Comparison of ENCODE assay signal across 20 cellular contexts in the genomic region with DNA sequence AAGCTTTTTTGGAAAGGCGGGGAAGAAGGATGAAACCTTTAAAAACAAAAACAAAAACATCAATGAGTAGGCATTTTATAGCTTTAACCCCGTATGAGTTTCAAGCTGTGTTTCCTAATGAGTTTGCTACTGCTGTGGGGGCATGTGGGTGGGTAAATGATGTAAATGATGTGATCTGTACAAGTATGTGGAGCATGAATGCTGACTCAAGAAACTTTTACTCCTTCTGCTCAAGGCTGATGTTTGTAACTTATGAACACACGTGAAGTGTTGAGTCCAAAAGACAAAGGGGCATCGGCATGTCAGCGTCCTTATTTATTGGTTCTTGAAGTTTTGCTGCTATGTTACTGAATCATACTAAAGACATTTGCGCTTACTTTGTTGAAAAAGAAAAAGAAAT.
DNase-seq lines count a peak whose midpoint lies in the region; ATAC-seq and TF ChIP-seq lines count a peak whose summit lies in the region.
"Had no signal": no experiment of that assay in that cellular context is flagged by ENCODE, and none has a peak within 500 bp of the region (broad histone marks: within the 10 kb centered on the region; RNA-seq: fewer than 3 reads in every experiment).

No MANE protein-coding gene starts in this region.

- H3K9me3 Mint-ChIP-seq in activated T-helper 17 cell treated with anti-CD3 and anti-CD28 coated beads, Interleukin-2, amount 50 U/mL, for 72 hours = no peaks in the 10 kb centered on the region
- no peaks in the 10 kb centered on the region for H3K9me3 Mint-ChIP-seq in WTC11
- peaks cover 0 to 2% of the 10 kb centered on the region in 2 donors for H3K9me3 Mint-ChIP-seq in activated T-cell treated with anti-CD3 and anti-CD28 coated beads, Interleukin-2, amount 50 U/mL, for 72 hours

- no peaks in the 10 kb centered on the region for H3K79me1 ChIP-seq in IMR-90 (ENCODE audit: low read depth in 1 of 2, low read length in 2 of 2)

- H3K27me3 Mint-ChIP-seq in activated T-helper 17 cell treated with anti-CD3 and anti-CD28 coated beads, Interleukin-2, amount 50 U/mL, for 72 hours = no peaks in the 10 kb centered on the region
- no peaks in the 10 kb centered on the region for H3K27me3 Mint-ChIP-seq in WTC11 (ENCODE audit: low read depth)
- H3K27me3 Mint-ChIP-seq in activated T-cell treated with anti-CD3 and anti-CD28 coated beads, Interleukin-2, amount 50 U/mL, for 72 hours (ENCODE audit: low read depth) = peaks cover 15% of the 10 kb centered on the region

- no peak for TF ChIP-seq RAD21 in IMR-90 (IDR thresholded peaks at IDR 0.05; ENCODE audit: low read length)

- no peak for TF ChIP-seq POLR2A in IMR-90 (IDR thresholded peaks at IDR 0.05; ENCODE audit: low read depth, low read length)

- TF ChIP-seq CTCF in IMR-90 (conservative IDR thresholded peaks at IDR 0.05; ENCODE audit: low read depth, low read length) = no peak
- TF ChIP-seq CTCF in fibroblast of mammary gland (conservative IDR thresholded peaks at IDR 0.05; ENCODE audit: control insufficient read depth, insufficient read depth, low read depth, low read length) = no peak
- TF ChIP-seq CTCF in WTC11 (IDR thresholded peaks at IDR 0.05) = no peak

- H2AFZ ChIP-seq in IMR-90 (replicated peaks; ENCODE audit: low read length, poor library complexity) = no peak overlapping the region

- no peaks in the 10 kb centered on the region for H3K36me3 ChIP-seq in BLaER1 treated with 17β-estradiol and CSF1 and Interleukin-3, amounts not matched to agents 10 nM and 100 nM
- no peaks in the 10 kb centered on the region for H3K36me3 ChIP-seq in IMR-90 (ENCODE audit: control insufficient read depth, insufficient read depth, low read length)

- H3K4me3 Mint-ChIP-seq in activated T-helper 17 cell treated with anti-CD3 and anti-CD28 coated beads, Interleukin-2, amount 50 U/mL, for 72 hours = no peak overlapping the region
- H3K4me3 Mint-ChIP-seq in WTC11 = no peak overlapping the region
- no peak overlapping the region for H3K4me3 Mint-ChIP-seq in activated T-cell treated with anti-CD3 and anti-CD28 coated beads, Interleukin-2, amount 50 U/mL, for 72 hours
- H3K4me3 Mint-ChIP-seq: CD14-positive monocyte, H9 had no signal

- intact Hi-C loops in IMR-90 (cut with micrococcal nuclease) = no loop called here

- no TSS peak for BruUV-seq in IMR-90 (replicated peaks; lab: Mats Ljungman, UMichigan)

- WGBS in IMR-90 (ENCODE audit: extremely low coverage in 2 of 2, insufficient read length in 1 of 2), 2 experiments = no CpG with 5 or more reads among the region's 6 CpGs

- no peaks in the 10 kb centered on the region for H3K9me1 ChIP-seq in IMR-90 (ENCODE audit: insufficient read depth, low read length)

- dilution Hi-C loops in IMR-90 (cut with HindIII; ENCODE audit: low sequenced_read_pairs, unreplicated experiment) = no loop called here

- H3K14ac ChIP-seq in IMR-90 (replicated peaks; ENCODE audit: low read depth, low read length) = no peak overlapping the region

- peaks cover 18 to 77% (median 61%) of the 10 kb centered on the region in 10 experiments for H3K4me1 ChIP-seq in BLaER1 treated with 17β-estradiol and CSF1 and Interleukin-3, amounts not matched to agents 10 nM and 100 nM
- H3K4me1 ChIP-seq in IMR-90 (ENCODE audit: control insufficient read depth, insufficient read depth, low read length) = peaks cover 6% of the 10 kb centered on the region; the same call in 1 of the 2 replicates

- H4K5ac ChIP-seq in IMR-90 (ENCODE audit: low read depth, low read length) = no peak overlapping the region

- H2BK5ac ChIP-seq in IMR-90 (ENCODE audit: low read depth, low read length, poor library complexity, severe bottlenecking) = no peak overlapping the region

- H2BK20ac ChIP-seq in IMR-90 (ENCODE audit: low read depth, low read length) = no peak overlapping the region

- no peak overlapping the region for H4K8ac ChIP-seq in IMR-90 (ENCODE audit: low read depth in 2 of 2, low read length in 2 of 2)

- no peaks in the 10 kb centered on the region for H3K4me1 Mint-ChIP-seq in activated T-helper 17 cell treated with anti-CD3 and anti-CD28 coated beads, Interleukin-2, amount 50 U/mL, for 72 hours
- no peaks in the 10 kb centered on the region for H3K4me1 Mint-ChIP-seq in WTC11
- no peaks in the 10 kb centered on the region for H3K4me1 Mint-ChIP-seq in activated T-cell treated with anti-CD3 and anti-CD28 coated beads, Interleukin-2, amount 50 U/mL, for 72 hours (ENCODE audit: low read depth)
- H3K4me1 Mint-ChIP-seq: CD14-positive monocyte, H9 had no signal

- no peak overlapping the region for H3K9ac ChIP-seq in BLaER1 treated with 17β-estradiol and CSF1 and Interleukin-3, amounts not matched to agents 10 nM and 100 nM
- H3K9ac ChIP-seq in IMR-90 (ENCODE audit: low read depth, low read length) = no peak overlapping the region
- H3K9ac ChIP-seq: SK-N-SH had no signal

- H2BK15ac ChIP-seq in IMR-90 (ENCODE audit: low read depth, low read length) = no peak overlapping the region

- H2AK5ac ChIP-seq in IMR-90 (ENCODE audit: low read depth, low read length) = no peak overlapping the region

- no peak overlapping the region for H3K4ac ChIP-seq in IMR-90 (ENCODE audit: low read depth, low read length)

- no peak overlapping the region for H4K91ac ChIP-seq in IMR-90 (ENCODE audit: insufficient read depth, low read depth, low read length)

- peaks cover 3 to 35% (median 18%) of the 10 kb centered on the region in 11 experiments; a peak in 15 of 22 replicates for H3K27me3 ChIP-seq in BLaER1 treated with 17β-estradiol and CSF1 and Interleukin-3, amounts not matched to agents 10 nM and 100 nM
- H3K27me3 ChIP-seq in IMR-90 (ENCODE audit: control insufficient read depth, insufficient read depth, low read length) = no peaks in the 10 kb centered on the region

- H3K27ac Mint-ChIP-seq in activated T-helper 17 cell treated with anti-CD3 and anti-CD28 coated beads, Interleukin-2, amount 50 U/mL, for 72 hours = no peak overlapping the region
- no peak overlapping the region for H3K27ac Mint-ChIP-seq in WTC11
- no peak overlapping the region for H3K27ac Mint-ChIP-seq in activated T-cell treated with anti-CD3 and anti-CD28 coated beads, Interleukin-2, amount 50 U/mL, for 72 hours
- H3K27ac Mint-ChIP-seq: CD14-positive monocyte, H9 had no signal

- CTCF ChIA-PET in IMR-90 (lab: Yijun Ruan, JAX) = interaction anchor here (0.6 kb wide), 1 partner anchor 299 kb away, joined by 3 read pairs; no protein-coding TSS in a partner anchor
- CTCF ChIA-PET in WTC11 (lab: Charles Lee) = no interaction called here

- no peak overlapping the region for H2AK9ac ChIP-seq in IMR-90 (replicated peaks; ENCODE audit: low read depth, low read length, poor library complexity)

- POLR2A ChIA-PET in IMR-90 (lab: Charles Lee; ENCODE audit: unreplicated experiment) = no interaction called here
- POLR2A ChIA-PET in WTC11 (lab: Charles Lee) = no interaction called here

- peaks cover 0 to 8% (median 4%) of the 10 kb centered on the region in 11 experiments; a peak in 6 of 22 replicates for H3K9me3 ChIP-seq in BLaER1 treated with 17β-estradiol and CSF1 and Interleukin-3, amounts not matched to agents 10 nM and 100 nM (replicated peaks in 1 of 11)
- no peaks in the 10 kb centered on the region for H3K9me3 ChIP-seq in IMR-90 (ENCODE audit: control insufficient read depth, insufficient read depth, low read length)
- H3K9me3 ChIP-seq: SK-N-SH had no signal

- H3K56ac ChIP-seq in IMR-90 (ENCODE audit: extremely low read depth, insufficient read depth, low read length) = no peak overlapping the region

- in situ Hi-C loops in IMR-90 (cut with MboI; ENCODE audit: low sequenced_read_pairs) = no loop called here

- no peak overlapping the region for H3K18ac ChIP-seq in IMR-90 (ENCODE audit: low read depth, low read length)

- H3K36me3 Mint-ChIP-seq in activated T-helper 17 cell treated with anti-CD3 and anti-CD28 coated beads, Interleukin-2, amount 50 U/mL, for 72 hours (ENCODE audit: low read depth) = no peaks in the 10 kb centered on the region
- H3K36me3 Mint-ChIP-seq in WTC11 = no peaks in the 10 kb centered on the region
- H3K36me3 Mint-ChIP-seq in activated T-cell treated with anti-CD3 and anti-CD28 coated beads, Interleukin-2, amount 50 U/mL, for 72 hours (ENCODE audit: insufficient read depth in 2 of 2) = no peaks in the 10 kb centered on the region
- H3K36me3 Mint-ChIP-seq: CD14-positive monocyte had no signal

- DNase-seq in IMR-90 (peak; percentile 39), fibroblast of mammary gland (ENCODE audit: low read depth) (peak; percentile 71), WTC11 (ENCODE audit: low spot score) (no peak)
- no peak for DNase-seq in activated T-cell treated with anti-CD3 and anti-CD28 coated beads, Interleukin-2, amount 50 U/mL, for 72 hours
- DNase-seq: AML-193; H9; KG1; NCI-H1092 treated with DMSO at 0.1 percent for 48 hours; NCI-H1436 treated with DMSO at 0.1 percent for 48 hours; NCI-H1930; NCI-H345; NCI-H774; NK-92 treated with Interleukin-12 subunit alpha and Interleukin-12 subunit beta, amount 100 ng/mL, for 24 hours; SHP77 treated with DMSO at 0.1 percent for 48 hours; SK-N-SH had no signal

- no peak overlapping the region for H3K23ac ChIP-seq in IMR-90 (ENCODE audit: low read depth, low read length)

- H4K20me1 ChIP-seq in BLaER1 treated with 17β-estradiol and CSF1 and Interleukin-3, amounts not matched to agents 10 nM and 100 nM = no peaks in the 10 kb centered on the region
- no peaks in the 10 kb centered on the region for H4K20me1 ChIP-seq in IMR-90 (ENCODE audit: insufficient read depth, low read length)

- H3K4me3 ChIP-seq in BLaER1 treated with 17β-estradiol and CSF1 and Interleukin-3, amounts not matched to agents 10 nM and 100 nM = no peak overlapping the region
- H3K4me3 ChIP-seq in IMR-90 (ENCODE audit: insufficient read depth, low read depth, low read length) (no peak overlapping the region), fibroblast of mammary gland (ENCODE audit: control insufficient read depth, low read depth, low read length) (no peak overlapping the region)

- peak overlapping the region in 2 of 11 experiments; percentile 18 to 24; a peak in 2 of 22 replicates for H3K27ac ChIP-seq in BLaER1 treated with 17β-estradiol and CSF1 and Interleukin-3, amounts not matched to agents 10 nM and 100 nM
- H3K27ac ChIP-seq in IMR-90 (ENCODE audit: insufficient read depth, low read length) = no peak overlapping the region
- H3K27ac ChIP-seq: RWPE1 had no signal

- peak overlapping the region in 6 of 11 experiments; percentile 18 to 68 (median 48); a peak in 10 of 22 replicates for H3K4me2 ChIP-seq in BLaER1 treated with 17β-estradiol and CSF1 and Interleukin-3, amounts not matched to agents 10 nM and 100 nM
- H3K4me2 ChIP-seq in IMR-90 (ENCODE audit: low read depth, low read length) = no peak overlapping the region
- H3K4me2 ChIP-seq: SK-N-SH had no signal

- no peak overlapping the region for H2BK120ac ChIP-seq in IMR-90 (ENCODE audit: low read depth, low read length)

- no peak for ATAC-seq in IMR-90 (ENCODE audit: low read depth)
- ATAC-seq in activated T-helper 17 cell treated with anti-CD3 and anti-CD28 coated beads, Interleukin-2, amount 50 U/mL, for 72 hours (replicated peaks) = no peak
- ATAC-seq in WTC11 = no peak
- ATAC-seq in activated T-cell treated with anti-CD3 and anti-CD28 coated beads, Interleukin-2, amount 50 U/mL, for 72 hours (replicated peaks in 1 of 2) = no peak
- ATAC-seq in HG03108 (IDR thresholded peaks at IDR 0.05; ENCODE audit: unreplicated experiment) = no peak

TF ChIP-seq in WTC11, 78 proteins besides CTCF, POLR2A, EP300 and RAD21 (continues in another document):
- no peak for TF ChIP-seq ZNF416 (CRISPR knock-in tag; IDR thresholded peaks at IDR 0.05)

Comparison
In these comparisons a context has a peak if more than half of its experiments do, and no peak if none do; other contexts are left out.
1. DNase-seq: peak in IMR-90 (single experiment) and fibroblast of mammary gland (single experiment); none in WTC11 (single experiment) and activated T-cell treated with anti-CD3 and anti-CD28 coated beads, Interleukin-2, amount 50 U/mL, for 72 hours (0 of 2).